In the genomic region with DNA sequence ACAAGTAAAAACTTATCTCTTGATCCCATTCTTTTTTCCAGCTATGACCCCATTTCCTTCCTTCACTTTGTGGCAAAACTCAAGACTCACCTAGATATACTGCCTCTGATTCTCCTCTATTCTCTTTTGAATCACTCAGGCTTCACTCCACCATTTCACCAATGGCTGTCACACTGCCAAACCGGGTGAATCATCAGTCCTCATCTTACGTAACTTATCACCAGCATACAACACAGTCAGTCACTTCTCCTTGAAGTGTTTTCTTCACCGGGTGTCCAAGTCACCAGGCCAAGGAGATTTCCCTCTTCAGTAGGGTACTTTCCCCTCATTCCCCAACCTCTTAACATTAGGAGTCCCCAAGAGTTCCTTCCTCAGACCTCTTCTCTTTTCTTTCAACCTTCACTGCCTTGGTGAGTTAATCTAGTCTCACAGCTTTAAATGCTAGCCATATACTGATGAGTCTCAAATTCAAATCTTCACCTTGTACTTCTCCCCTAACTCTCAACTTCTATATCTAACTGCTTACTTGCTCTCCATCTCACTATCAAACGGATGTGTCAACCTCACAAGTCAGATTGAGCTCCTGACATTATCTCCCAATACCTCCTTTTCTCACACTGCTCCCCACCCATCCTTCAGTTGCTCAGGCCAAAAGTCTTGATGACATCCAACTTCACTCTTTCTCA, we compare ENCODE assay signal across 8 cellular contexts. TPM values are rescaled to one million over a fixed set of nuclear protein-coding genes. Genes with fewer than 3 reads are reported as not detected.
DNase-seq lines count a peak whose midpoint lies in the region; ATAC-seq and TF ChIP-seq lines count a peak whose summit lies in the region.

No MANE protein-coding gene starts in this region.

- peak; percentile 67 for DNase-seq in activated CD4-positive, alpha-beta T cell treated with anti-CD3 and anti-CD28 coated beads for 36 hours
- no peak for DNase-seq in activated CD4-positive, alpha-beta T cell treated with anti-CD3 and anti-CD28 coated beads for 1 hour
- peak; percentile 92 for DNase-seq in astrocyte of the hippocampus (ENCODE audit: low read depth, low spot score)
- peak; percentile 88 for DNase-seq in kidney tubule cell (ENCODE audit: low spot score)
- peak; percentile 70 for DNase-seq in testis
- no peak for DNase-seq in stimulated activated naive CD4-positive, alpha-beta T cell treated with Interleukin-2 at 50 U/mL for 16 hours (lab: John Stamatoyannopoulos, UW)
- no peak for DNase-seq in GF-D8 (lab: John Stamatoyannopoulos, UW)

- H3K9me3 ChIP-seq in testis, result no peaks in the 10 kb centered on the region

- TF ChIP-seq CTCF in testis (IDR thresholded peaks at IDR 0.05), result no peak

- peaks cover 21% of the 10 kb centered on the region for H3K36me3 Mint-ChIP-seq in activated CD4-positive, alpha-beta T cell treated with anti-CD3 and anti-CD28 coated beads for 36 hours (ENCODE audit: low read depth)

- peak overlapping the region; percentile 29 to 54 for H3K27ac ChIP-seq in testis

- H3K4me3 ChIP-seq in testis, result no peak overlapping the region

- POLR2A ChIA-PET in activated CD4-positive, alpha-beta T cell treated with anti-CD3 and anti-CD28 coated beads for 36 hours (lab: Charles Lee), result interaction anchor here (0.6 kb wide), 2 partner anchors 218 to 513 kb away, joined by 3 read pairs; no protein-coding TSS in a partner anchor

- WGBS in testis, 2 donors, result 34 to 40% methylated on average over 4 of the region's 4 CpGs

- peak overlapping the region; percentile 8 for H3K27ac Mint-ChIP-seq in activated CD4-positive, alpha-beta T cell treated with anti-CD3 and anti-CD28 coated beads for 36 hours

- H3K27me3 ChIP-seq in testis, result no peaks in the 10 kb centered on the region

- peaks cover 2% of the 10 kb centered on the region for H3K4me1 ChIP-seq in testis

- H3K4me1 Mint-ChIP-seq in activated CD4-positive, alpha-beta T cell treated with anti-CD3 and anti-CD28 coated beads for 36 hours, result peaks cover 20% of the 10 kb centered on the region

- H3K4me3 Mint-ChIP-seq in activated CD4-positive, alpha-beta T cell treated with anti-CD3 and anti-CD28 coated beads for 36 hours, result no peak overlapping the region

- no peaks in the 10 kb centered on the region for H3K36me3 ChIP-seq in testis (ENCODE audit: low read depth, missing control alignments)

- H3K9me3 Mint-ChIP-seq in activated CD4-positive, alpha-beta T cell treated with anti-CD3 and anti-CD28 coated beads for 36 hours (ENCODE audit: low read depth), result no peaks in the 10 kb centered on the region

- peak; percentile 82 for ATAC-seq in activated CD4-positive, alpha-beta T cell treated with anti-CD3 and anti-CD28 coated beads for 36 hours
- ATAC-seq in GM18858 (IDR thresholded peaks at IDR 0.05; ENCODE audit: unreplicated experiment), result no peak

- no peak for TF ChIP-seq POLR2A in testis (IDR thresholded peaks at IDR 0.05)

- CTCF ChIA-PET in activated CD4-positive, alpha-beta T cell treated with anti-CD3 and anti-CD28 coated beads for 36 hours (lab: Charles Lee), result interaction anchor here (1.0 to 2.8 kb wide), 3 partner anchors 8 to 350 kb away, joined by 3 to 16 read pairs (median 6); no protein-coding TSS in a partner anchor

- no peaks in the 10 kb centered on the region for H3K27me3 Mint-ChIP-seq in activated CD4-positive, alpha-beta T cell treated with anti-CD3 and anti-CD28 coated beads for 36 hours

- intact Hi-C loops in activated CD4-positive, alpha-beta T cell treated with anti-CD3 and anti-CD28 coated beads for 36 hours (cut with DNase I, micrococcal nuclease), result loop anchor here (2.0 to 5.0 kb wide), 2 partner anchors 18 to 755 kb away; no protein-coding TSS in a partner anchor
- intact Hi-C loops in testis (cut with DNase I; ENCODE audit: low total_unique reads), result no loop called here

RNA-seq across cellular contexts. Expression of gene TMEM242, which starts 6.0 kb away (rescaled TPM):
- total RNA-seq in activated CD4-positive, alpha-beta T cell treated with anti-CD3 and anti-CD28 coated beads for 36 hours, result 1 to 10 TPM; 4.7 to 7.7 TPM
- total RNA-seq in testis, result 10 to 100 TPM; 10.3 to 11.9 TPM
- polyA plus RNA-seq in testis (ENCODE audit: insufficient read depth, low read depth, low replicate concordance), result 8.9 TPM

Comparison
In these comparisons a context has a peak if more than half of its experiments do, and no peak if none do; other contexts are left out.
1. DNase-seq: peak in activated CD4-positive, alpha-beta T cell treated with anti-CD3 and anti-CD28 coated beads for 36 hours (single experiment), astrocyte of the hippocampus (single experiment), kidney tubule cell (single experiment) and testis (single experiment); none in activated CD4-positive, alpha-beta T cell treated with anti-CD3 and anti-CD28 coated beads for 1 hour (single experiment), stimulated activated naive CD4-positive, alpha-beta T cell treated with Interleukin-2 at 50 U/mL for 16 hours (single experiment) and GF-D8 (single experiment).